In the genomic region with DNA sequence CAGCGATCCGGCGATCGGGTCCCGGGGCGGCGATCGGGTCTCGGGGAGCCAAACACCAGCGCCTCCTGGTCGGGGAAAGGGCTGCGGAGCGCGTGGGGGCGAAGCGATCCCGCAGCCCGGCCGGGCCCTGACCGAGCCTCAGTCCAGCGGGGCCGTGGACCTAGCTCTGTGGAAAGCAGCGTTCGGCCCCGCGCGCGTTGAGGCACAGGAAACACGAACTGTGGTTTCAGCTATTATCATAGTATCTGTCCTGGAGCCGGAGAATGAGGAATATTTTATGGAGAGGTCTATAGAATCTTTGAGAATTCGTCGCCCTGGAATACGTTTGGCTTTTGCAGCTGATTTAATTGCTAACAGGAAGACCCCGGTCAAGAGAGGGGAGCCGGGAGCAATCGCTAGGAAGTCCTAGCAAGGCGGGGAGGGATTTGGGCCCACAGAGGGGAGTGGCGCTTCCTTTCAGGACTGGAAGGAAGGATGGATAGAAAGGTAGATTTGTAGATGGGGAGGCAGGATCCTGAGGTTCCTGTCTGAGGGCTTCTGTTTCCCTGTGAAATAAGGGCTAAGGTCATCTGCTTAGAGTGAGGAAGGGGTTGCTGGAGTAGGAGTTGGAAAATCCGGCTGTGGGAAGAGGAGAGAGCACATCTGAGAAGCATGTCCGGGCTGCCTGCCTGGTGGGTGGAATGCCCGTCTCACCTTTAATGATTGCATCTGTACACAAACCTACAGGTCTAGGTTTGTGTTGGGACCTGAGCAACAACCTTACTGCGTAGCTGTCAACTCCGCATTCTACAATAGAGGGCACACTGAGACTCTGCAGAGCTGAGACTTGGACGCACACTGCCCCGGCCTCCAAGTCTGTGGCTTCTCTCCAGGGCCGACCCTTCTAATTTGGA, we compare ENCODE assay signal across 8 cellular contexts. TPM values are rescaled to one million over a fixed set of nuclear protein-coding genes. Genes with fewer than 3 reads are reported as not detected.
DNase-seq lines count a peak whose midpoint lies in the region; ATAC-seq and TF ChIP-seq lines count a peak whose summit lies in the region.

No MANE protein-coding gene starts in this region.

- peaks cover 21% of the 10 kb centered on the region for H3K79me2 ChIP-seq in Karpas-422 (ENCODE audit: low read length)

- no peaks in the 10 kb centered on the region for H3K36me3 Mint-ChIP-seq in activated naive CD4-positive, alpha-beta T cell treated with anti-CD3 and anti-CD28 coated beads, Interleukin-2, amount 50 U/mL, for 24 hours

- WGBS in prostate gland = 4% methylated on average over 30 of the region's 46 CpGs

- peak; percentile 19 for TF ChIP-seq CTCF in AG10803 (conservative IDR thresholded peaks at IDR 0.05; ENCODE audit: low read length)
- TF ChIP-seq CTCF in left ventricle myocardium inferior (IDR thresholded peaks at IDR 0.05; ENCODE audit: borderline replicate concordance) = no peak
- peak in 2 of 4 experiments; percentile 58 to 61 for TF ChIP-seq CTCF in prostate gland (IDR thresholded peaks at IDR 0.05)

- ATAC-seq in GM18867 (IDR thresholded peaks at IDR 0.05; ENCODE audit: unreplicated experiment) (peak; percentile 2), HG03460 (IDR thresholded peaks at IDR 0.05; ENCODE audit: unreplicated experiment) (no peak)

- H3K4me1 ChIP-seq in Karpas-422 (ENCODE audit: low read length) = peaks cover 21% of the 10 kb centered on the region
- peaks cover 23% of the 10 kb centered on the region for H3K4me1 ChIP-seq in left ventricle myocardium inferior
- H3K4me1 ChIP-seq in prostate gland (replicated peaks) = no peaks in the 10 kb centered on the region

- intact Hi-C loops in left ventricle myocardium inferior (cut with micrococcal nuclease) (loop anchor here (10.0 kb wide), 1 partner anchor 95 kb away; no protein-coding TSS in a partner anchor), prostate gland (cut with DNase I) (loop anchor here (5.0 kb wide), 2 partner anchors 67 to 93 kb away; no protein-coding TSS in a partner anchor)

- H3K27me3 Mint-ChIP-seq in activated naive CD4-positive, alpha-beta T cell treated with anti-CD3 and anti-CD28 coated beads, Interleukin-2, amount 50 U/mL, for 24 hours = no peaks in the 10 kb centered on the region

- H2AFZ ChIP-seq in Karpas-422 (ENCODE audit: low read length) = peak overlapping the region; percentile 74; the same call in 1 of the 2 replicates

- H3K4me1 Mint-ChIP-seq in activated naive CD4-positive, alpha-beta T cell treated with anti-CD3 and anti-CD28 coated beads, Interleukin-2, amount 50 U/mL, for 24 hours = peaks cover 17% of the 10 kb centered on the region

- peak overlapping the region; percentile 42 for H3K27ac Mint-ChIP-seq in activated naive CD4-positive, alpha-beta T cell treated with anti-CD3 and anti-CD28 coated beads, Interleukin-2, amount 50 U/mL, for 24 hours

- H3K9me3 ChIP-seq in Karpas-422 (ENCODE audit: low read length) = no peaks in the 10 kb centered on the region
- no peaks in the 10 kb centered on the region for H3K9me3 ChIP-seq in left ventricle myocardium inferior (replicated peaks)
- H3K9me3 ChIP-seq in prostate gland = no peaks in the 10 kb centered on the region

- no peak for DNase-seq in AG10803 (ENCODE audit: low read depth)
- DNase-seq in Karpas-422 = peak; percentile 70
- DNase-seq in left ventricle myocardium inferior = no peak
- DNase-seq in prostate gland (ENCODE audit: low spot score) = peak; percentile 55
- DNase-seq in putamen (ENCODE audit: low spot score) = no peak

- H3K4me3 ChIP-seq in AG10803 (ENCODE audit: low read length) (peak overlapping the region; percentile 70), Karpas-422 (ENCODE audit: low read length) (peak overlapping the region; percentile 90), left ventricle myocardium inferior (peak overlapping the region; percentile 91), prostate gland (peak overlapping the region; percentile 75 to 91)

- no peaks in the 10 kb centered on the region for H3K27me3 ChIP-seq in Karpas-422 (ENCODE audit: low read length)
- H3K27me3 ChIP-seq in left ventricle myocardium inferior (ENCODE audit: low read depth) = no peaks in the 10 kb centered on the region
- H3K27me3 ChIP-seq in prostate gland (replicated peaks; ENCODE audit: insufficient read depth) = no peaks in the 10 kb centered on the region

- TF ChIP-seq POLR2A in prostate gland (IDR thresholded peaks at IDR 0.05) = peak; percentile 40

- peak overlapping the region; percentile 100 for H3K4me2 ChIP-seq in Karpas-422 (ENCODE audit: low read depth, low read length, poor library complexity, severe bottlenecking)

- H3K36me3 ChIP-seq in Karpas-422 (ENCODE audit: insufficient read depth, low read length) (peaks cover 10% of the 10 kb centered on the region), left ventricle myocardium inferior (peaks cover 16% of the 10 kb centered on the region), prostate gland (no peaks in the 10 kb centered on the region)

- no peaks in the 10 kb centered on the region for H4K20me1 ChIP-seq in Karpas-422 (ENCODE audit: insufficient read depth, low read depth, low read length)

- H3K27ac ChIP-seq in Karpas-422 (ENCODE audit: low read length) (peak overlapping the region; percentile 58), left ventricle myocardium inferior (replicated peaks) (peak overlapping the region; percentile 82), prostate gland (peak overlapping the region; percentile 65 to 82)

- H3K4me3 Mint-ChIP-seq in activated naive CD4-positive, alpha-beta T cell treated with anti-CD3 and anti-CD28 coated beads, Interleukin-2, amount 50 U/mL, for 24 hours = peak overlapping the region; percentile 93

- no peaks in the 10 kb centered on the region for H3K9me2 ChIP-seq in Karpas-422 (replicated peaks; ENCODE audit: insufficient read depth, low read length)

- peak overlapping the region; percentile 97 for H3K9ac ChIP-seq in Karpas-422 (ENCODE audit: low read length)

- no peaks in the 10 kb centered on the region for H3K9me3 Mint-ChIP-seq in activated naive CD4-positive, alpha-beta T cell treated with anti-CD3 and anti-CD28 coated beads, Interleukin-2, amount 50 U/mL, for 24 hours

RNA-seq across cellular contexts. Expression of gene CCNF, which starts 0.8 kb away (rescaled TPM):
- total RNA-seq in Karpas-422 (2014; rRNA removed; shearing (Covaris generic); ENCODE audit: low replicate concordance) = 13.5 and 15.1 TPM in 2 replicates
- total RNA-seq in left ventricle myocardium inferior = 0.96 TPM
- total RNA-seq in prostate gland = 1 to 10 TPM; 7.3 to 8.0 TPM

RNA-seq across cellular contexts. Expression of gene TEDC2, which starts 29.9 kb away (rescaled TPM):
- total RNA-seq in Karpas-422 (2014; rRNA removed; shearing (Covaris generic); ENCODE audit: low replicate concordance) = 6.4 and 27.7 TPM in 2 replicates
- total RNA-seq in left ventricle myocardium inferior = 1.3 TPM
- total RNA-seq in prostate gland = 10 to 100 TPM in 1 of 2 donors, 1 to 10 TPM in 1; 3.0 to 12.1 TPM

RNA-seq across cellular contexts. Expression of gene NTN3, which starts 41.1 kb away (rescaled TPM):
- 0.45 and 0.94 TPM in 2 replicates for total RNA-seq in Karpas-422 (2014; rRNA removed; shearing (Covaris generic); ENCODE audit: low replicate concordance)
- 0.14 TPM for total RNA-seq in left ventricle myocardium inferior
- 1 to 10 TPM in 1 of 2 donors, not detected in 1; 1.4 TPM for total RNA-seq in prostate gland

RNA-seq across cellular contexts. Expression of gene TBC1D24, which starts 44.9 kb away (rescaled TPM):
- 15.8 and 20.5 TPM in 2 replicates for total RNA-seq in Karpas-422 (2014; rRNA removed; shearing (Covaris generic); ENCODE audit: low replicate concordance)
- total RNA-seq in left ventricle myocardium inferior = 11.1 TPM
- total RNA-seq in prostate gland = 10 to 100 TPM; 22.4 to 26.2 TPM

Comparison
In these comparisons a context has a peak if more than half of its experiments do, and no peak if none do; other contexts are left out.
1. DNase-seq: peak in Karpas-422 (single experiment) and prostate gland (single experiment); none in AG10803 (single experiment), left ventricle myocardium inferior (single experiment) and putamen (single experiment).
2. Peak in every context shown above with its lines, with median percentiles within 50 percentile points of each other: H3K4me3 ChIP-seq and H3K27ac ChIP-seq.